Comparison of ENCODE assay signal across 8 cellular contexts in the genomic region with DNA sequence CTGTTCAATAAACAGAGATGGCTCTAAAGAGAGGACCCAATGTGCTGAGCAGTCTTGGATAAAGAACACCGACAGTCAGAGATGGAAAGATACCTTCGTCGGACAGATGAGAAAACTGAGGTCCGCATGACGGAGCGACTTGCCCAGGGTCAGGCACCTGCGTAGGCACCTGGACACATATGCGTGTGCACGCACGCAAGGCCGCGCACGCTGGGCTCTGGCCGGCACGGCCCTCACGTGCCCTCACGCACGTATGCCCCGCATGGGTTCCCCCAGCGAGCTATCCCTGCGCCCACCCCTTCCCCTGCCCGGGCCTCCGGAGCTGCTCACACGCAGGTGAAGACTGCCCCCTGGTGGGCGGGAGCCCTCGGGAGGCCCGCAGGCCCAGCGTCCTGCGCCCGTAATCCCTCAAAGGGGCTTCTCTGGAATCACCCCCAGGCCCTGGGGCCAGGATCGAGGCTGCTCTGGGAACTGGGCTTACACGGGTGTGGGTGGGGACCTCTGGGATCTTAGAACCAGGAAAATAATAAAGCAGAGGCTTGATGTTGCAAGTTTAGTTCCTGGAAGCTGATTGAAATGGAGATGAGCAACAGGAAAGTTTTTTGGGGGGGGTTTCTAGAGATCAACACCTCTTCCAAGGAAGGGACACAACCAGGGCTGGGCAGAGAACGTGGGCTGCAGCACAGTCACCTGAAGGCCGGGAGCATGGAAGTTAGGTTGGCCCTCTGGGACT.
DNase-seq lines count a peak whose midpoint lies in the region; ATAC-seq and TF ChIP-seq lines count a peak whose summit lies in the region.

No MANE protein-coding gene starts in this region.

- no peak overlapping the region for H2AFZ ChIP-seq in PC-9

- no peaks in the 10 kb centered on the region for H3K9me2 ChIP-seq in PC-9 (ENCODE audit: insufficient read depth)

- ATAC-seq in GM19372 (IDR thresholded peaks at IDR 0.05; ENCODE audit: low read depth, unreplicated experiment) = peak; percentile 80
- ATAC-seq in GM21786 (IDR thresholded peaks at IDR 0.05; ENCODE audit: unreplicated experiment) = no peak

- H3K4me2 ChIP-seq in PC-9 = no peak overlapping the region

- no peak for DNase-seq in AG04449 (ENCODE audit: low read depth, low spot score)
- peak in 1 of 2 experiments; percentile 49 for DNase-seq in PC-9
- peak; percentile 28 for DNase-seq in activated effector memory CD4-positive, alpha-beta T cell treated with Interleukin-2 at 50 U/mL for 16 hours
- DNase-seq in fibroblast of the conjunctiva (ENCODE audit: low read depth) = peak; percentile 8
- peak; percentile 74 for DNase-seq in occipital lobe (lab: John Stamatoyannopoulos, UW)
- DNase-seq in substantia nigra (lab: John Stamatoyannopoulos, UW) = peak in 46 of 49 donors; percentile 26 to 91 (median 66)

- H3K79me2 ChIP-seq in PC-9 (ENCODE audit: low read depth) = no peaks in the 10 kb centered on the region

- H3K4me1 ChIP-seq in PC-9 (replicated peaks; ENCODE audit: insufficient read depth) = no peaks in the 10 kb centered on the region

- peak overlapping the region; percentile 23 for H3K4me3 ChIP-seq in AG04449 (ENCODE audit: low read depth, low read length)
- no peak overlapping the region for H3K4me3 ChIP-seq in PC-9

- H3K27ac ChIP-seq in PC-9 (no peak overlapping the region), substantia nigra (ENCODE audit: low read depth, low read length, poor library complexity, severe bottlenecking) (no peak overlapping the region)

- CTCF ChIA-PET in AG04449 (lab: Yijun Ruan, JAX) = interaction anchor here (0.6 to 3.2 kb wide), 27 partner anchors 8 to 1088 kb away, joined by 3 to 16 read pairs (median 4); no protein-coding TSS in a partner anchor
- CTCF ChIA-PET in PC-9 (lab: Charles Lee) = interaction anchor here (0.6 kb wide), 1 partner anchor 8 kb away, joined by 3 read pairs; no protein-coding TSS in a partner anchor

- no TSS peak for BruUV-seq in PC-9 (replicated peaks; lab: Mats Ljungman, UMichigan)

- TF ChIP-seq CTCF in AG04449 (IDR thresholded peaks at IDR 0.05; ENCODE audit: insufficient read depth, low read length, missing control alignments) (peak; percentile 93), PC-9 (conservative IDR thresholded peaks at IDR 0.05) (peak; percentile 79)

- 0 out of 2 replicates have a peak, but pooled peaks cover 4% of the 10 kb centered on the region for H3K27me3 ChIP-seq in PC-9 (ENCODE audit: insufficient read depth, low read depth)

- H3K36me3 ChIP-seq in PC-9 (ENCODE audit: low read depth) = no peaks in the 10 kb centered on the region

- POLR2A ChIA-PET in AG04449 (lab: Yijun Ruan, JAX) = no interaction called here
- POLR2A ChIA-PET in PC-9 (lab: Charles Lee; ENCODE audit: unreplicated experiment) = no interaction called here

- no peaks in the 10 kb centered on the region for H3K9me3 ChIP-seq in PC-9 (ENCODE audit: insufficient read depth, low read depth)

- H3F3A ChIP-seq in PC-9 (ENCODE audit: insufficient read depth, low read depth) = no peaks in the 10 kb centered on the region

- no peaks in the 10 kb centered on the region for H4K20me1 ChIP-seq in PC-9 (ENCODE audit: insufficient read depth)

- intact Hi-C loops in PC-9 (cut with micrococcal nuclease; ENCODE audit: unreplicated experiment) = loop anchor here (2.0 to 5.0 kb wide), 4 partner anchors 246 to 1239 kb away; a partner anchor contains a TSS
